Comparison of ENCODE assay signal across 2 cellular contexts in genomic region chr15:30149891-30150290, GRCh38. TPM values are rescaled to one million over a fixed set of nuclear protein-coding genes. Genes with fewer than 3 reads are reported as not detected.
"Had no signal": no experiment of that assay in that cellular context is flagged by ENCODE, and none has a peak within 500 bp of the region (broad histone marks: within the 10 kb centered on the region; RNA-seq: fewer than 3 reads in every experiment).

No MANE protein-coding gene starts in this region.

RNA-seq across cellular contexts. Expression of gene GOLGA8T, which starts 15.0 kb away (rescaled TPM):
- total RNA-seq: activated CD4-positive, alpha-beta memory T cell treated with anti-CD3 and anti-CD28 coated beads, Interleukin-2, amount 10 ng/mL, durations not matched to agents 7 days and 5 days; SK-MEL-5 had no signal
